12 cellular contexts compared by ENCODE assay signal in the genomic region with DNA sequence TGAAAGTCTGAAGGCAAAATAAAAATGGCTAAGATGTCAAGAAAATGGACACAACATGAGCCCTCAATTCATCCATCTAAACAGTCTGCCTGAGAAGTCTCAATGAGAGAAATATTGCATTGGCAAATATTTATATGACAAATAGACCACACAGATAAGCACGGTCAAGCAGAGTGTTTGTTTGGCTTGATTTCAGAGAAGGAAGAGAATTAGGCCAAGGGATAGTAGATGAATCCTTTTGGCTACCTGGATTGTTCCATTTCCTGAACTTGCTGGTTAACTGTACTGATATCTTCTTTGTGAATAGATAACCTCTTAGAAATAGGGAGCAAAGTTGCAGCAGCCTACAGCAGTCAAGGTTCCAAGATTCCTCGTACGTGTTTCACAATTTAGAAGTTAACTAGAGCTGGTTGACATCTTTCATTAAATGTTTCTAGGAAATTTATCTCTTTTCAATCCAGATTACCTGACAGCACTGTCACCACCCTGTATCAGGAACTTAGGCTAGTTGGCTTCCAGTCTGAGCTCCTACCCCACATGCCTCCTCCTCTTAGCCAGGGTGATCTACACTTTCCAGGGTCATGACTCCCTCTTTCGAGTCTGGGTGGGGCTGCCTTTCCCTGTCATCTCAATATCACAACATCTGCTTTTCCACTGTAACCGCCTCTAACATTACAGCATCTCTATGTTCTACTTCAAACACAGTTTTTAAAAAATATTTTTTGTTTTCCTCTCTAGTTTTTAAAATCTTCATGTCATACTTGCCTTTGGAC.
A peak's percentile ranks its signal among the peaks of the same experiment; 100 is the strongest.
DNase-seq lines count a peak whose midpoint lies in the region; ATAC-seq and TF ChIP-seq lines count a peak whose summit lies in the region.
"Had no signal": no experiment of that assay in that cellular context is flagged by ENCODE, and none has a peak within 500 bp of the region (broad histone marks: within the 10 kb centered on the region; RNA-seq: fewer than 3 reads in every experiment).

No MANE protein-coding gene starts in this region.

- no peak overlapping the region for H2BK5ac ChIP-seq in IMR-90 (ENCODE audit: low read depth, low read length, poor library complexity, severe bottlenecking)

- CTCF ChIA-PET in IMR-90 (lab: Yijun Ruan, JAX), result no interaction called here

- H4K20me1 ChIP-seq in IMR-90 (ENCODE audit: insufficient read depth, low read length), result peaks cover 83% of the 10 kb centered on the region

- no peak for TF ChIP-seq RAD21 in IMR-90 (IDR thresholded peaks at IDR 0.05; ENCODE audit: low read length)

- WGBS in IMR-90 (ENCODE audit: extremely low coverage in 2 of 2, insufficient read length in 1 of 2), 2 experiments, result no CpG with 5 or more reads among the region's 5 CpGs
- WGBS in gastroesophageal sphincter (ENCODE audit: low coverage in 1 of 2), 2 donors, result 48 to 63% methylated on average over 5 of the region's 5 CpGs

- H3K27me3 Mint-ChIP-seq in nephron (ENCODE audit: low read depth), result no peaks in the 10 kb centered on the region
- H3K27me3 Mint-ChIP-seq: activated naive CD8-positive, alpha-beta T cell treated with anti-CD3 and anti-CD28 coated beads for 36 hours had no signal

- H3K14ac ChIP-seq in IMR-90 (replicated peaks; ENCODE audit: low read depth, low read length), result peak overlapping the region; percentile 13; the same call in 1 of the 2 replicates

- peaks cover 26% of the 10 kb centered on the region for H3K9me1 ChIP-seq in IMR-90 (ENCODE audit: insufficient read depth, low read length)

- H3K23ac ChIP-seq in IMR-90 (ENCODE audit: low read depth, low read length), result peak overlapping the region; percentile 6; the same call in 1 of the 2 replicates

- no peaks in the 10 kb centered on the region for H3K27me3 ChIP-seq in IMR-90 (ENCODE audit: control insufficient read depth, insufficient read depth, low read length)
- H3K27me3 ChIP-seq in gastroesophageal sphincter, result no peaks in the 10 kb centered on the region
- H3K27me3 ChIP-seq: upper lobe of left lung had no signal

- intact Hi-C loops in IMR-90 (cut with micrococcal nuclease), result no loop called here

- no peak overlapping the region for H2AFZ ChIP-seq in IMR-90 (replicated peaks; ENCODE audit: low read length, poor library complexity)

- H2BK120ac ChIP-seq in IMR-90 (ENCODE audit: low read depth, low read length), result no peak overlapping the region

- no peak overlapping the region for H3K56ac ChIP-seq in IMR-90 (ENCODE audit: extremely low read depth, insufficient read depth, low read length)

- H3K27ac Mint-ChIP-seq in nephron, result peak overlapping the region; percentile 8 to 69 (median 35)
- H3K27ac Mint-ChIP-seq: activated naive CD8-positive, alpha-beta T cell treated with anti-CD3 and anti-CD28 coated beads for 36 hours had no signal

- TF ChIP-seq POLR2A in IMR-90 (IDR thresholded peaks at IDR 0.05; ENCODE audit: low read depth, low read length) (no peak), gastroesophageal sphincter (IDR thresholded peaks at IDR 0.05) (no peak)

- no peak overlapping the region for H2BK20ac ChIP-seq in IMR-90 (ENCODE audit: low read depth, low read length)

- H3K9me3 Mint-ChIP-seq in nephron, result no peaks in the 10 kb centered on the region
- H3K9me3 Mint-ChIP-seq: activated naive CD8-positive, alpha-beta T cell treated with anti-CD3 and anti-CD28 coated beads for 36 hours had no signal

- H4K91ac ChIP-seq in IMR-90 (ENCODE audit: insufficient read depth, low read depth, low read length), result no peak overlapping the region

- H3K4me1 ChIP-seq in IMR-90 (ENCODE audit: control insufficient read depth, insufficient read depth, low read length) (peaks cover 19% of the 10 kb centered on the region), gastroesophageal sphincter (peaks cover 29 to 90% (median 34%) of the 10 kb centered on the region in 3 donors)

- no peak overlapping the region for H3K4me3 ChIP-seq in IMR-90 (ENCODE audit: insufficient read depth, low read depth, low read length)
- no peak overlapping the region for H3K4me3 ChIP-seq in gastroesophageal sphincter
- H3K4me3 ChIP-seq: upper lobe of left lung had no signal

- H3K4me3 Mint-ChIP-seq in nephron, result no peak overlapping the region
- H3K4me3 Mint-ChIP-seq: activated naive CD8-positive, alpha-beta T cell treated with anti-CD3 and anti-CD28 coated beads for 36 hours had no signal

- H2AK9ac ChIP-seq in IMR-90 (replicated peaks; ENCODE audit: low read depth, low read length, poor library complexity), result no peak overlapping the region

- H3K36me3 Mint-ChIP-seq in nephron (ENCODE audit: low read depth), result peaks cover 27% of the 10 kb centered on the region

- POLR2A ChIA-PET in IMR-90 (lab: Charles Lee; ENCODE audit: unreplicated experiment), result no interaction called here

- no peak overlapping the region for H4K5ac ChIP-seq in IMR-90 (ENCODE audit: low read depth, low read length)

- in situ Hi-C loops in IMR-90 (cut with MboI; ENCODE audit: low sequenced_read_pairs), result no loop called here

- dilution Hi-C loops in IMR-90 (cut with HindIII; ENCODE audit: low sequenced_read_pairs, unreplicated experiment), result no loop called here

- no peak overlapping the region for H3K9ac ChIP-seq in IMR-90 (ENCODE audit: low read depth, low read length)
- H3K9ac ChIP-seq: SK-N-SH had no signal

- peaks cover 13% of the 10 kb centered on the region for H3K36me3 ChIP-seq in IMR-90 (ENCODE audit: control insufficient read depth, insufficient read depth, low read length)
- no peaks in the 10 kb centered on the region for H3K36me3 ChIP-seq in gastroesophageal sphincter

- no peak overlapping the region for H3K4me2 ChIP-seq in IMR-90 (ENCODE audit: low read depth, low read length)
- H3K4me2 ChIP-seq: SK-N-SH had no signal

- no peak overlapping the region for H2AK5ac ChIP-seq in IMR-90 (ENCODE audit: low read depth, low read length)

- peak overlapping the region; percentile 30; the same call in 1 of the 3 replicates for H2BK15ac ChIP-seq in IMR-90 (ENCODE audit: low read depth, low read length)

- peak overlapping the region; percentile 22; the same call in 1 of the 2 replicates for H3K4ac ChIP-seq in IMR-90 (ENCODE audit: low read depth, low read length)

- H4K8ac ChIP-seq in IMR-90 (ENCODE audit: low read depth in 2 of 2, low read length in 2 of 2), result no peak overlapping the region

- H3K4me1 Mint-ChIP-seq in nephron, result peaks cover 58% of the 10 kb centered on the region

- H3K18ac ChIP-seq in IMR-90 (ENCODE audit: low read depth, low read length), result no peak overlapping the region

- H3K79me1 ChIP-seq in IMR-90 (ENCODE audit: low read depth in 1 of 2, low read length in 2 of 2), result peaks cover 25 to 88% of the 10 kb centered on the region in 2 experiments

- peak; percentile 33 for DNase-seq in AG20443 (ENCODE audit: low spot score)
- DNase-seq in IMR-90, result peak; percentile 48
- DNase-seq in NCI-H345 (lab: John Stamatoyannopoulos, UW), result no peak
- DNase-seq in A172 (ENCODE audit: low spot score), result no peak
- no peak for DNase-seq in central memory CD4-positive, alpha-beta T cell
- no peak for DNase-seq in midbrain (lab: John Stamatoyannopoulos, UW)
- DNase-seq: activated naive CD8-positive, alpha-beta T cell treated with anti-CD3 and anti-CD28 coated beads for 36 hours; NCI-H1092; SK-N-SH; upper lobe of left lung had no signal

- BruUV-seq in IMR-90 (replicated peaks; lab: Mats Ljungman, UMichigan), result no TSS peak

- H3K27ac ChIP-seq in IMR-90 (ENCODE audit: insufficient read depth, low read length) (no peak overlapping the region), gastroesophageal sphincter (peak overlapping the region in 3 of 4 donors; percentile 8 to 38 (median 10))

- no peak for TF ChIP-seq EP300 in gastroesophageal sphincter (IDR thresholded peaks at IDR 0.05)

- H3K9me3 ChIP-seq in IMR-90 (ENCODE audit: control insufficient read depth, insufficient read depth, low read length), result no peaks in the 10 kb centered on the region
- no peaks in the 10 kb centered on the region for H3K9me3 ChIP-seq in gastroesophageal sphincter
- H3K9me3 ChIP-seq: SK-N-SH, upper lobe of left lung had no signal

- TF ChIP-seq CTCF in IMR-90 (conservative IDR thresholded peaks at IDR 0.05; ENCODE audit: low read depth, low read length), result no peak
- TF ChIP-seq CTCF in gastroesophageal sphincter (IDR thresholded peaks at IDR 0.05), result no peak
- TF ChIP-seq CTCF in nephron (IDR thresholded peaks at IDR 0.05; ENCODE audit: unreplicated experiment in 3 of 3), result no peak

- ATAC-seq in IMR-90 (ENCODE audit: low read depth) (peak; percentile 34), gastroesophageal sphincter (peak; percentile 57)

TF ChIP-seq in IMR-90, 13 proteins besides CTCF, POLR2A, EP300 and RAD21:
- TF ChIP-seq CHD1 (IDR thresholded peaks at IDR 0.05; ENCODE audit: low read depth, low read length), result no peak
- no peak for TF ChIP-seq MAZ (IDR thresholded peaks at IDR 0.05; ENCODE audit: borderline replicate concordance, low read depth, low read length)
- no peak for TF ChIP-seq NFE2L2 (IDR thresholded peaks at IDR 0.05; ENCODE audit: low read depth, low read length)
- no peak for TF ChIP-seq FOS (IDR thresholded peaks at IDR 0.05; ENCODE audit: low read depth, low read length)
- no peak for TF ChIP-seq CEBPB (IDR thresholded peaks at IDR 0.05; ENCODE audit: low read depth, low read length)

Comparison
In these comparisons a context has a peak if more than half of its experiments do, and no peak if none do; other contexts are left out.
1. DNase-seq: peak in AG20443 (single experiment) and IMR-90 (single experiment); none in NCI-H345 (single experiment), A172 (single experiment), central memory CD4-positive, alpha-beta T cell (single experiment) and midbrain (single experiment).